ENCODE assay signal across 21 cellular contexts in genomic region chr4:169361741-169362140, GRCh38.
DNase-seq lines count a peak whose midpoint lies in the region; ATAC-seq, FAIRE-seq and TF ChIP-seq lines count a peak whose summit lies in the region.
"Had no signal": no experiment of that assay in that cellular context is flagged by ENCODE, and none has a peak within 500 bp of the region (broad histone marks: within the 10 kb centered on the region; RNA-seq: fewer than 3 reads in every experiment).

No MANE protein-coding gene starts in this region.

- ATAC-seq in HG02798 (IDR thresholded peaks at IDR 0.05; ENCODE audit: poor library complexity, unreplicated experiment) = no peak
- ATAC-seq in GM19351 (IDR thresholded peaks at IDR 0.05; ENCODE audit: unreplicated experiment) = no peak
- ATAC-seq: A549 had no signal

- DNase-seq in GM12892 (ENCODE audit: insufficient read length) (no peak), NCI-H446 treated with DMSO at 0.1 percent for 48 hours (lab: John Stamatoyannopoulos, UW) (peak; percentile 51), dermis microvascular lymphatic vessel endothelial cell (ENCODE audit: low read depth in 2 of 2) (peak; percentile 77 to 85), lung microvascular endothelial cell (ENCODE audit: low read depth in 2 of 2) (peak; percentile 65 to 85), NCI-H2227 treated with DMSO at 0.1 percent for 48 hours (lab: John Stamatoyannopoulos, UW) (no peak)
- DNase-seq: 8988T; ACHN; AML-193; BE2C; CD4-positive, alpha-beta T cell; CD8-positive, alpha-beta memory T cell; DMS153; DND-41; GM23248; HFFc6 had no signal

- peak; percentile 27 for FAIRE-seq in GM12892 (lab: Jason Lieb, UNC)
- FAIRE-seq: A549, D721Med, G401.6, H54 had no signal

- no peak for TF ChIP-seq POLR2A in GM12892 (IDR thresholded peaks at IDR 0.05; ENCODE audit: low read depth, low read length)

Comparison
In these comparisons a context has a peak if more than half of its experiments do, and no peak if none do; other contexts are left out.
1. DNase-seq: peak in NCI-H446 treated with DMSO at 0.1 percent for 48 hours (single experiment), dermis microvascular lymphatic vessel endothelial cell (2 of 2) and lung microvascular endothelial cell (2 of 2); none in GM12892 (single experiment) and NCI-H2227 treated with DMSO at 0.1 percent for 48 hours (single experiment).